Comparison of ENCODE assay signal across 8 cellular contexts in genomic region chr11:62591448-62592215, GRCh38. TPM values are rescaled to one million over a fixed set of nuclear protein-coding genes. Genes with fewer than 3 reads are reported as not detected.
DNase-seq lines count a peak whose midpoint lies in the region; ATAC-seq and TF ChIP-seq lines count a peak whose summit lies in the region.

A gene with protein sequence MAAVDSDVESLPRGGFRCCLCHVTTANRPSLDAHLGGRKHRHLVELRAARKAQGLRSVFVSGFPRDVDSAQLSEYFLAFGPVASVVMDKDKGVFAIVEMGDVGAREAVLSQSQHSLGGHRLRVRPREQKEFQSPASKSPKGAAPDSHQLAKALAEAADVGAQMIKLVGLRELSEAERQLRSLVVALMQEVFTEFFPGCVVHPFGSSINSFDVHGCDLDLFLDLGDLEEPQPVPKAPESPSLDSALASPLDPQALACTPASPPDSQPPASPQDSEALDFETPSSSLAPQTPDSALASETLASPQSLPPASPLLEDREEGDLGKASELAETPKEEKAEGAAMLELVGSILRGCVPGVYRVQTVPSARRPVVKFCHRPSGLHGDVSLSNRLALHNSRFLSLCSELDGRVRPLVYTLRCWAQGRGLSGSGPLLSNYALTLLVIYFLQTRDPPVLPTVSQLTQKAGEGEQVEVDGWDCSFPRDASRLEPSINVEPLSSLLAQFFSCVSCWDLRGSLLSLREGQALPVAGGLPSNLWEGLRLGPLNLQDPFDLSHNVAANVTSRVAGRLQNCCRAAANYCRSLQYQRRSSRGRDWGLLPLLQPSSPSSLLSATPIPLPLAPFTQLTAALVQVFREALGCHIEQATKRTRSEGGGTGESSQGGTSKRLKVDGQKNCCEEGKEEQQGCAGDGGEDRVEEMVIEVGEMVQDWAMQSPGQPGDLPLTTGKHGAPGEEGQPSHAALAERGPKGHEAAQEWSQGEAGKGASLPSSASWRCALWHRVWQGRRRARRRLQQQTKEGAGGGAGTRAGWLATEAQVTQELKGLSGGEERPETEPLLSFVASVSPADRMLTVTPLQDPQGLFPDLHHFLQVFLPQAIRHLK (minus strand): TSS chr11:62591523. CDS start chr11:62591485, 38 bp downstream.

- H3K9me3 Mint-ChIP-seq in GM23338: peaks cover 4% of the 10 kb centered on the region; the same call in 2 of the 3 replicates
- H3K9me3 Mint-ChIP-seq in naive thymus-derived CD4-positive, alpha-beta T cell: peaks cover 0 to 4% (median 0%) of the 10 kb centered on the region in 11 donors
- H3K9me3 Mint-ChIP-seq in stimulated activated naive B cell treated with anti-CD40 and anti-IgM and Interleukin-4, amounts not matched to agents 10 μg/mL and 1 μg/mL and 100 μg/mL, for 72 hours: no peaks in the 10 kb centered on the region

- no peaks in the 10 kb centered on the region for H3K27me3 ChIP-seq in DOHH2 (ENCODE audit: control insufficient read depth, low read length)
- H3K27me3 ChIP-seq in GM23338 (ENCODE audit: insufficient read depth): no peaks in the 10 kb centered on the region
- no peaks in the 10 kb centered on the region for H3K27me3 ChIP-seq in fibroblast of lung (ENCODE audit: control insufficient read depth, insufficient read depth, low read length)
- H3K27me3 ChIP-seq in naive thymus-derived CD4-positive, alpha-beta T cell (ENCODE audit: control insufficient read depth in 2 of 2, insufficient read depth in 2 of 2, low read length in 2 of 2): no peaks in the 10 kb centered on the region

- peaks cover 18% of the 10 kb centered on the region for H3K4me1 Mint-ChIP-seq in GM23338
- peaks cover 26 to 66% (median 52%) of the 10 kb centered on the region in 7 donors for H3K4me1 Mint-ChIP-seq in naive thymus-derived CD4-positive, alpha-beta T cell
- H3K4me1 Mint-ChIP-seq in stimulated activated naive B cell treated with anti-CD40 and anti-IgM and Interleukin-4, amounts not matched to agents 10 μg/mL and 1 μg/mL and 100 μg/mL, for 72 hours: peaks cover 21 to 46% of the 10 kb centered on the region in 2 donors

- H2AFZ ChIP-seq in GM23338 (peak within 1 kb of the TSS; percentile 9; the same call in 1 of the 2 replicates), fibroblast of lung (ENCODE audit: low read length) (peak within 1 kb of the TSS; percentile 85)

- peak within 1 kb of the TSS; percentile 99 for H3K4me2 ChIP-seq in DOHH2 (ENCODE audit: low read length)
- peak within 1 kb of the TSS; percentile 99 for H3K4me2 ChIP-seq in GM23338
- peak within 1 kb of the TSS; percentile 99 for H3K4me2 ChIP-seq in fibroblast of lung (ENCODE audit: extremely low read depth, insufficient read depth, low read length)

- DNase-seq in GM23338 (ENCODE audit: low spot score) (peak; percentile 100), LHCN-M2 (ENCODE audit: low read depth) (peak; percentile 99), RPMI8226 (peak; percentile 100), fibroblast of lung (ENCODE audit: low read depth in 2 of 2) (peak; percentile 99 to 100)
- peak; percentile 91 to 92 for DNase-seq in activated T-helper 1 cell treated with anti-CD3 and anti-CD28 coated beads, Interleukin-2, amount 50 U/mL, for 16 hours (ENCODE audit: low read depth in 1 of 2, low spot score in 1 of 2)
- DNase-seq in naive thymus-derived CD4-positive, alpha-beta T cell: peak; percentile 78 to 99 (median 98)
- peak; percentile 96 for DNase-seq in stimulated activated naive B cell treated with anti-CD40 and anti-IgM and Interleukin-4, amounts not matched to agents 10 μg/mL and 1 μg/mL and 100 μg/mL, for 72 hours

- intact Hi-C loops in naive thymus-derived CD4-positive, alpha-beta T cell (cut with micrococcal nuclease): loop anchor here (1.0 to 5.0 kb wide), 22 partner anchors 8 to 290 kb away; partner anchors contain the start of genes GANAB (in 2 of the 2), HNRNPUL2 (in 2 of the 2), INTS5 (in 2 of the 2) and UBXN1 (in 2 of the 2)

- H3K4me3 Mint-ChIP-seq in GM23338: peak within 1 kb of the TSS; percentile 98
- peak within 1 kb of the TSS; percentile 87 to 100 (median 96) for H3K4me3 Mint-ChIP-seq in naive thymus-derived CD4-positive, alpha-beta T cell
- H3K4me3 Mint-ChIP-seq in stimulated activated naive B cell treated with anti-CD40 and anti-IgM and Interleukin-4, amounts not matched to agents 10 μg/mL and 1 μg/mL and 100 μg/mL, for 72 hours: peak within 1 kb of the TSS; percentile 92 to 97

- H3K27ac ChIP-seq in DOHH2 (ENCODE audit: low read depth, low read length) (peak within 1 kb of the TSS; percentile 75), GM23338 (ENCODE audit: low read depth) (peak within 1 kb of the TSS; percentile 81), fibroblast of lung (ENCODE audit: insufficient read depth, low read length) (peak within 1 kb of the TSS; percentile 91)
- peak within 1 kb of the TSS; percentile 94 for H3K27ac ChIP-seq in naive thymus-derived CD4-positive, alpha-beta T cell (ENCODE audit: low read depth, low read length)

- peaks cover 48% of the 10 kb centered on the region for H3K79me2 ChIP-seq in DOHH2 (ENCODE audit: control insufficient read depth, low read length)
- H3K79me2 ChIP-seq in GM23338 (replicated peaks; ENCODE audit: insufficient read depth): peaks cover 19% of the 10 kb centered on the region
- H3K79me2 ChIP-seq in fibroblast of lung (ENCODE audit: control insufficient read depth, insufficient read depth, low read length): peaks cover 8% of the 10 kb centered on the region

- peaks cover 35% of the 10 kb centered on the region for H3K4me1 ChIP-seq in DOHH2 (ENCODE audit: control insufficient read depth, low read length)
- peaks cover 12% of the 10 kb centered on the region; the same call in 1 of the 2 replicates for H3K4me1 ChIP-seq in GM23338 (ENCODE audit: insufficient read depth)
- peaks cover 10% of the 10 kb centered on the region for H3K4me1 ChIP-seq in fibroblast of lung (ENCODE audit: control insufficient read depth, extremely low read depth, insufficient read depth, low read length)
- peaks cover 14 to 35% of the 10 kb centered on the region in 2 donors for H3K4me1 ChIP-seq in naive thymus-derived CD4-positive, alpha-beta T cell (ENCODE audit: control insufficient read depth in 2 of 2, insufficient read depth in 2 of 2, low read length in 2 of 2)

- TF ChIP-seq CTCF in DOHH2 (IDR thresholded peaks at IDR 0.05; ENCODE audit: low read depth, low read length, poor library complexity, severe bottlenecking): no peak
- TF ChIP-seq CTCF in GM23338 (conservative IDR thresholded peaks at IDR 0.05; ENCODE audit: low read depth in 2 of 2): no peak
- TF ChIP-seq CTCF in fibroblast of lung (conservative IDR thresholded peaks at IDR 0.05 in 1 of 2, IDR thresholded peaks at IDR 0.05 in 1 of 2; ENCODE audit: low read depth in 1 of 2, low read length in 2 of 2): no peak

- H3K4me3 ChIP-seq in DOHH2 (ENCODE audit: low read length): peak within 1 kb of the TSS; percentile 86
- peak within 1 kb of the TSS; percentile 78 for H3K4me3 ChIP-seq in GM23338
- peak within 1 kb of the TSS; percentile 83 to 90 (median 84) for H3K4me3 ChIP-seq in fibroblast of lung (replicated peaks in 1 of 4; ENCODE audit: control extremely low read depth in 1 of 4, insufficient read depth in 1 of 4, low read depth in 3 of 4, low read length in 4 of 4)
- peak within 1 kb of the TSS; percentile 82 for H3K4me3 ChIP-seq in naive thymus-derived CD4-positive, alpha-beta T cell (ENCODE audit: low read length)

- H3K9me2 ChIP-seq in DOHH2 (replicated peaks; ENCODE audit: control insufficient read depth, low read length) (no peaks in the 10 kb centered on the region), GM23338 (ENCODE audit: insufficient read depth) (no peaks in the 10 kb centered on the region)

- peaks cover 23% of the 10 kb centered on the region for H3K27me3 Mint-ChIP-seq in GM23338 (ENCODE audit: insufficient read depth, low read depth, poor library complexity)
- peaks cover 0 to 4% (median 0%) of the 10 kb centered on the region in 5 donors for H3K27me3 Mint-ChIP-seq in naive thymus-derived CD4-positive, alpha-beta T cell
- H3K27me3 Mint-ChIP-seq in stimulated activated naive B cell treated with anti-CD40 and anti-IgM and Interleukin-4, amounts not matched to agents 10 μg/mL and 1 μg/mL and 100 μg/mL, for 72 hours: no peaks in the 10 kb centered on the region

- POLR2A ChIA-PET in naive thymus-derived CD4-positive, alpha-beta T cell (lab: Charles Lee): interaction anchor here (0.5 to 15.2 kb wide), 60 partner anchors 9 to 1749 kb away, joined by 3 to 269 read pairs (median 7); partner anchors contain the start of genes B3GAT3, BSCL2, C11orf98 and CCDC88B

- H3K36me3 ChIP-seq in DOHH2 (ENCODE audit: control insufficient read depth, low read length): peaks cover 83% of the 10 kb centered on the region
- peaks cover 33% of the 10 kb centered on the region for H3K36me3 ChIP-seq in GM23338 (ENCODE audit: insufficient read depth)
- H3K36me3 ChIP-seq in fibroblast of lung (ENCODE audit: control insufficient read depth, insufficient read depth, low read length): peaks cover 17% of the 10 kb centered on the region
- H3K36me3 ChIP-seq in naive thymus-derived CD4-positive, alpha-beta T cell (ENCODE audit: control insufficient read depth in 2 of 3, insufficient read depth in 3 of 3, low read length in 3 of 3): peaks cover 0 to 51% (median 21%) of the 10 kb centered on the region in 3 experiments

- peak; percentile 90 for ATAC-seq in GM23338
- peak; percentile 92 for ATAC-seq in naive thymus-derived CD4-positive, alpha-beta T cell
- ATAC-seq in stimulated activated naive B cell treated with anti-CD40 and anti-IgM and Interleukin-4, amounts not matched to agents 10 μg/mL and 1 μg/mL and 100 μg/mL, for 72 hours (replicated peaks): peak; percentile 89 to 95

- H3F3A ChIP-seq in DOHH2 (ENCODE audit: control insufficient read depth, insufficient read depth) (peaks cover 32% of the 10 kb centered on the region), GM23338 (replicated peaks; ENCODE audit: low read depth) (peaks cover 57% of the 10 kb centered on the region)

- H4K20me1 ChIP-seq in DOHH2 (ENCODE audit: control insufficient read depth, insufficient read depth, low read depth, low read length): no peaks in the 10 kb centered on the region
- peaks cover 12% of the 10 kb centered on the region; the same call in 1 of the 2 replicates for H4K20me1 ChIP-seq in GM23338 (replicated peaks; ENCODE audit: insufficient read depth)
- H4K20me1 ChIP-seq in fibroblast of lung (ENCODE audit: control insufficient read depth, extremely low read depth, insufficient read depth, low read length): no peaks in the 10 kb centered on the region

- H3K9me3 ChIP-seq in DOHH2 (ENCODE audit: control insufficient read depth, insufficient read depth, low read length) (no peaks in the 10 kb centered on the region), fibroblast of lung (ENCODE audit: control insufficient read depth, insufficient read depth, low read depth, low read length) (no peaks in the 10 kb centered on the region)
- no peaks in the 10 kb centered on the region for H3K9me3 ChIP-seq in naive thymus-derived CD4-positive, alpha-beta T cell (ENCODE audit: control insufficient read depth in 2 of 3, low read length in 3 of 3)

- CTCF ChIA-PET in naive thymus-derived CD4-positive, alpha-beta T cell (lab: Charles Lee): interaction anchor here (0.6 to 3.7 kb wide), 31 partner anchors 8 to 1698 kb away, joined by 3 to 31 read pairs (median 5); partner anchors contain the start of genes B3GAT3, BSCL2, C11orf98 and CSKMT

- H3K36me3 Mint-ChIP-seq in GM23338 (ENCODE audit: low read depth): peaks cover 59% of the 10 kb centered on the region
- peaks cover 5 to 31% (median 22%) of the 10 kb centered on the region in 5 donors for H3K36me3 Mint-ChIP-seq in naive thymus-derived CD4-positive, alpha-beta T cell
- peaks cover 37 to 47% of the 10 kb centered on the region in 2 donors for H3K36me3 Mint-ChIP-seq in stimulated activated naive B cell treated with anti-CD40 and anti-IgM and Interleukin-4, amounts not matched to agents 10 μg/mL and 1 μg/mL and 100 μg/mL, for 72 hours

- H3K27ac Mint-ChIP-seq in GM23338: peak within 1 kb of the TSS; percentile 95
- peak within 1 kb of the TSS; percentile 92 to 99 (median 96) for H3K27ac Mint-ChIP-seq in naive thymus-derived CD4-positive, alpha-beta T cell
- H3K27ac Mint-ChIP-seq in stimulated activated naive B cell treated with anti-CD40 and anti-IgM and Interleukin-4, amounts not matched to agents 10 μg/mL and 1 μg/mL and 100 μg/mL, for 72 hours: peak within 1 kb of the TSS; percentile 99

- H3K9ac ChIP-seq in fibroblast of lung (ENCODE audit: insufficient read depth, low read length): peak within 1 kb of the TSS; percentile 80

RNA-seq across cellular contexts. Expression of the gene that starts here (rescaled TPM):
- total RNA-seq in GM23338 (2014; rRNA removed; shearing (Covaris generic)): 15.2 and 22.2 TPM in 2 replicates
- polyA plus RNA-seq in GM23338 (2016; fragmentation: Nextera tagmentation; extraction: Ambion mirVana): 12.8 and 14.0 TPM in 2 replicates
- total RNA-seq in LHCN-M2 (2014; rRNA removed): 9.0 and 9.8 TPM in 2 replicates
- polyA plus RNA-seq in LHCN-M2 (2012): 8.8 TPM
- total RNA-seq in fibroblast of lung: 6.9 and 7.8 TPM in 2 replicates
- polyA plus RNA-seq in fibroblast of lung: 5.5 and 6.8 TPM in 2 replicates
- polyA plus RNA-seq in fibroblast of lung (2012): 7.1 and 9.5 TPM in 2 replicates
- 5.9 and 7.1 TPM in 2 replicates for polyA minus RNA-seq in fibroblast of lung (ENCODE audit: low replicate concordance)
- total RNA-seq in naive thymus-derived CD4-positive, alpha-beta T cell: 10 to 100 TPM; 34.5 to 54.6 (median 37.4) TPM
- 10 to 100 TPM; 20.2 to 25.4 TPM for polyA plus RNA-seq in naive thymus-derived CD4-positive, alpha-beta T cell

Comparison
In these comparisons a context has a peak if more than half of its experiments do, and no peak if none do; other contexts are left out.
1. Peak in every context shown above with its lines: DNase-seq, ATAC-seq, H3K4me3 ChIP-seq and H3K27ac ChIP-seq.